Comparison of ENCODE assay signal across 20 cellular contexts in the genomic region with DNA sequence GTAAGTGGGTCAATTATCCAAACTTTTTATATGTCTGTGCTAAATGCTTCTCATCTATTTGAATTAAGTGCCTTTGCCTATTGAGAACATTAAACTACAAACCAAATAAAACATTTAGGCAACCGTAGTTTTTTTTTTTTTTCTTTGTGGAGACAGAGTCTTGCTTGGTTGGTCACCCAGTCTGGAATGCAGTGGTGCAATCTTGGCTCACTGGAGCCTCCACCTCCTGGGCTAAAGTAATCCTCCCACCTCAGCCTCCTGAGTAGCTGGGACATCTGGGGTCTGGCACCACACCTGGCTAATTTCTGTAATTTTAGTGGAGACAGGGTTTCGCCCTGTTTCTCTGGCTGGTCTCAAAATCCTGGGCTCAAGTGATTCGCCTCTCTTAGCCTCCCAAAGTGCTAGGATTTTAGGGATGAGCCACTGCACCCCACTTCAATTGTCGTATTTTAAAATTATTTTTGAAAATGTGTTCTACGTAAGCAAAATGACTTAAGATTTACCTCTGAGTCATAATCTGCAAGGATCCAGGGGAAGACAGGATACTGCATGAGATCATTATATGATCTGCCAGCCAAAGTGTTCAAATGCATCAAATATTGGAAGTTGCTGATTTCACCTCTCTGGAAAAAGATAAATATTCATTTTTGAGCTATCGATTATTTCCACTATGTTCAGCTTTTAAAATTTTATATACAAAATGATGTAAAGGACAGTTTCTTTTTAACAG.
"Had no signal": no experiment of that assay in that cellular context is flagged by ENCODE, and none has a peak within 500 bp of the region (broad histone marks: within the 10 kb centered on the region; RNA-seq: fewer than 3 reads in every experiment).

No MANE protein-coding gene starts in this region.

- H3K27ac ChIP-seq: adrenal gland, esophagus squamous epithelium, gastrocnemius medialis, hepatocyte, spleen, transverse colon had no signal

- ATAC-seq: gastrocnemius medialis; left colon; mucosa of descending colon; natural killer cell; right cardiac atrium; stimulated activated naive B cell treated with anti-CD40 and anti-IgM and Interleukin-4, amounts not matched to agents 10 μg/mL and 1 μg/mL and 100 μg/mL, for 72 hours; T-helper 17 cell had no signal

- H3K27me3 ChIP-seq: adrenal gland, esophagus squamous epithelium, gastrocnemius medialis, hepatocyte, spleen, transverse colon had no signal

- H3K27ac Mint-ChIP-seq: activated B cell treated with CpG ODN at 0.5 μM for 24 hours; activated CD4-positive, alpha-beta T cell treated with anti-CD3 and anti-CD28 coated beads, Interleukin-2, amount 10 ng/mL, durations not matched to agents 7 days and 5 days; brain; endodermal cell; natural killer cell; stimulated activated naive B cell treated with anti-CD40 and anti-IgM and Interleukin-4, amounts not matched to agents 10 μg/mL and 1 μg/mL and 100 μg/mL, for 72 hours; T-helper 17 cell had no signal

- H3K4me3 ChIP-seq: adrenal gland, esophagus squamous epithelium, gastrocnemius medialis, hepatocyte, mucosa of descending colon, spleen, transverse colon had no signal

- DNase-seq: activated B cell treated with CpG ODN at 0.5 μM for 24 hours; activated CD4-positive, alpha-beta T cell treated with anti-CD3 and anti-CD28 coated beads, Interleukin-2, amount 10 ng/mL, durations not matched to agents 7 days and 5 days; activated naive CD4-positive, alpha-beta T cell treated with anti-CD3 and anti-CD28 coated beads, Interleukin-2, amount 50 U/mL, for 16 hours; activated T-cell treated with anti-CD3 and anti-CD28 coated beads for 4 hours; adrenal gland; cerebellar nuclear complex; endodermal cell; esophagus squamous epithelium; gastrocnemius medialis; left colon; mucosa of descending colon; natural killer cell; right cardiac atrium; spleen; stimulated activated CD4-positive, alpha-beta T cell treated with anti-CD3 and anti-CD28 coated beads, Interleukin-1b, Interleukin-23, amount 100 ng/mL, for 48 hours; stimulated activated naive B cell treated with anti-CD40 and anti-IgM and Interleukin-4, amounts not matched to agents 10 μg/mL and 1 μg/mL and 100 μg/mL, for 72 hours; T-helper 17 cell; transverse colon had no signal

- H3K4me1 Mint-ChIP-seq: activated B cell treated with CpG ODN at 0.5 μM for 24 hours; activated CD4-positive, alpha-beta T cell treated with anti-CD3 and anti-CD28 coated beads, Interleukin-2, amount 10 ng/mL, durations not matched to agents 7 days and 5 days; brain; endodermal cell; natural killer cell; stimulated activated naive B cell treated with anti-CD40 and anti-IgM and Interleukin-4, amounts not matched to agents 10 μg/mL and 1 μg/mL and 100 μg/mL, for 72 hours had no signal

- H3K36me3 Mint-ChIP-seq: natural killer cell; stimulated activated naive B cell treated with anti-CD40 and anti-IgM and Interleukin-4, amounts not matched to agents 10 μg/mL and 1 μg/mL and 100 μg/mL, for 72 hours had no signal

- H3K27me3 Mint-ChIP-seq: brain; stimulated activated naive B cell treated with anti-CD40 and anti-IgM and Interleukin-4, amounts not matched to agents 10 μg/mL and 1 μg/mL and 100 μg/mL, for 72 hours had no signal

- H3K4me3 Mint-ChIP-seq: activated B cell treated with CpG ODN at 0.5 μM for 24 hours; activated CD4-positive, alpha-beta T cell treated with anti-CD3 and anti-CD28 coated beads, Interleukin-2, amount 10 ng/mL, durations not matched to agents 7 days and 5 days; brain; endodermal cell; natural killer cell; stimulated activated naive B cell treated with anti-CD40 and anti-IgM and Interleukin-4, amounts not matched to agents 10 μg/mL and 1 μg/mL and 100 μg/mL, for 72 hours; T-helper 17 cell had no signal

- H3K9me3 Mint-ChIP-seq: activated B cell treated with CpG ODN at 0.5 μM for 24 hours; activated CD4-positive, alpha-beta T cell treated with anti-CD3 and anti-CD28 coated beads, Interleukin-2, amount 10 ng/mL, durations not matched to agents 7 days and 5 days; endodermal cell; stimulated activated naive B cell treated with anti-CD40 and anti-IgM and Interleukin-4, amounts not matched to agents 10 μg/mL and 1 μg/mL and 100 μg/mL, for 72 hours had no signal
